8 cellular contexts compared by ENCODE assay signal in the genomic region with DNA sequence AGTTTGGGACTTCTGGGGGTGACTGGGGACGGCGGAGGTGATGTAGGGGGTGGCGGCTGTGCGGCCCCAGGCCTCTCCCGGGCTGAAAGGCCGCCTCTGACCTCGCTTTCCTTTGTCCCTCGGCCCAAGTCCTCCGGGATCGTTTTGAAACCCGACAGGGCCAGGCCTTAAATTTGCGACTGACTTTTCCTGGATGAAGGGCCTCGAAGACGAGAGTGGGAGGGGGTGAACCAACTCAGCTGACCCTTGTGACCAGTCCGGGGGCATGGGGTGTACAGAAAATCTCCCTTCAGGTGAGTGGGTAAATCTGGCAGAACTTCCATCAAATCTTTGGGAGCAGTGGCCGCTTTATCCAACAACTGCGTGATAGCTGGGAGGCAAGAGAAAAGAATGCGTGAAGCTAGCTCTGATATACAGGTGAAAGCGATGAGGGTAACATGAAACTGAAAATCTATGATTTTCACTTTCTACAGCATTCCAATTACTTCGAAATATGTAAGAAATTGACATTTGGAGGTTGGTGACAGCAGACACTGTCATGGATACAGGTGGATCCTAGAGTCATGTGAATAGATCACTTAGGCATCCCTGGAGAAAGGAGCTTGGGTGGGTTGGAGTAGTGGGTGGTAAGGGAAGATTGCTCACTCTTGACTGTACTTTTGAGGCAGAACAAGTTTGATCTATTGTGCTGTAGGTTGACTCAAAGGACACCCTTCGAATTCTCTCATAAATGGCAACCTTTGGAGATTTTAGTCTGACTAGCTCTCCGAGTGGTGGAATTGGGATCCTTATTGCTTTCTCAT. TPM values are rescaled to one million over a fixed set of nuclear protein-coding genes. Genes with fewer than 3 reads are reported as not detected.
DNase-seq lines count a peak whose midpoint lies in the region; ATAC-seq and TF ChIP-seq lines count a peak whose summit lies in the region.

No MANE protein-coding gene starts in this region.

- H3K4me1 Mint-ChIP-seq in activated T-cell treated with anti-CD3 and anti-CD28 coated beads, Interleukin-2, amount 50 U/mL, for 24 hours (ENCODE audit: low read depth), result peaks cover 42% of the 10 kb centered on the region
- H3K4me1 Mint-ChIP-seq in activated naive CD8-positive, alpha-beta T cell treated with anti-CD3 and anti-CD28 coated beads for 36 hours, result peaks cover 41% of the 10 kb centered on the region

- no peak for TF ChIP-seq EP300 in suprapubic skin (IDR thresholded peaks at IDR 0.05)

- H3K36me3 Mint-ChIP-seq in activated T-cell treated with anti-CD3 and anti-CD28 coated beads, Interleukin-2, amount 50 U/mL, for 24 hours (ENCODE audit: low read depth), result peaks cover 55% of the 10 kb centered on the region
- H3K36me3 Mint-ChIP-seq in activated naive CD8-positive, alpha-beta T cell treated with anti-CD3 and anti-CD28 coated beads for 36 hours, result peaks cover 19% of the 10 kb centered on the region

- H3K27me3 ChIP-seq in kidney epithelial cell (ENCODE audit: control insufficient read depth, insufficient read depth, low read length) (no peaks in the 10 kb centered on the region), suprapubic skin (no peaks in the 10 kb centered on the region)

- TF ChIP-seq CTCF in kidney epithelial cell (IDR thresholded peaks at IDR 0.05; ENCODE audit: insufficient read depth, low read length, poor library complexity, severe bottlenecking) (no peak), suprapubic skin (IDR thresholded peaks at IDR 0.05) (no peak)

- H3K27me3 Mint-ChIP-seq in activated T-cell treated with anti-CD3 and anti-CD28 coated beads, Interleukin-2, amount 50 U/mL, for 24 hours, result no peaks in the 10 kb centered on the region
- no peaks in the 10 kb centered on the region for H3K27me3 Mint-ChIP-seq in activated naive CD8-positive, alpha-beta T cell treated with anti-CD3 and anti-CD28 coated beads for 36 hours

- peak overlapping the region; percentile 99 for H3K27ac Mint-ChIP-seq in activated T-cell treated with anti-CD3 and anti-CD28 coated beads, Interleukin-2, amount 50 U/mL, for 24 hours
- H3K27ac Mint-ChIP-seq in activated naive CD8-positive, alpha-beta T cell treated with anti-CD3 and anti-CD28 coated beads for 36 hours, result peak overlapping the region; percentile 94

- H3K9me3 ChIP-seq in suprapubic skin, result no peaks in the 10 kb centered on the region

- peak overlapping the region; percentile 90 for H3K4me3 ChIP-seq in kidney epithelial cell (ENCODE audit: low read depth, low read length)
- peak overlapping the region; percentile 91 for H3K4me3 ChIP-seq in suprapubic skin

- H3K4me3 Mint-ChIP-seq in activated T-cell treated with anti-CD3 and anti-CD28 coated beads, Interleukin-2, amount 50 U/mL, for 24 hours, result peak overlapping the region; percentile 99
- H3K4me3 Mint-ChIP-seq in activated naive CD8-positive, alpha-beta T cell treated with anti-CD3 and anti-CD28 coated beads for 36 hours, result peak overlapping the region; percentile 99

- peak; percentile 43 for DNase-seq in activated T-cell treated with anti-CD3 and anti-CD28 coated beads, Interleukin-2, amount 50 U/mL, for 24 hours
- DNase-seq in activated T-cell treated with anti-CD3 and anti-CD28 coated beads for 4 hours (no peak), kidney epithelial cell (ENCODE audit: low read depth) (no peak), suprapubic skin (ENCODE audit: low spot score in 2 of 2) (no peak), SHP77 treated with DMSO at 0.1 percent for 48 hours (lab: John Stamatoyannopoulos, UW) (no peak)
- no peak for DNase-seq in activated naive CD8-positive, alpha-beta T cell treated with anti-CD3 and anti-CD28 coated beads for 36 hours

- H3K36me3 ChIP-seq in kidney epithelial cell (ENCODE audit: control insufficient read depth, insufficient read depth, low read length), result no peaks in the 10 kb centered on the region
- no peaks in the 10 kb centered on the region for H3K36me3 ChIP-seq in suprapubic skin

- peak overlapping the region; percentile 94 for H3K27ac ChIP-seq in suprapubic skin

- no peak for ATAC-seq in HG03457 (IDR thresholded peaks at IDR 0.05; ENCODE audit: unreplicated experiment)
- no peak for ATAC-seq in HG02798 (IDR thresholded peaks at IDR 0.05; ENCODE audit: poor library complexity, unreplicated experiment)

- H3K4me1 ChIP-seq in suprapubic skin, result peaks cover 81% of the 10 kb centered on the region

- no peak for TF ChIP-seq POLR2A in suprapubic skin (IDR thresholded peaks at IDR 0.05)

- H3K9me3 Mint-ChIP-seq in activated T-cell treated with anti-CD3 and anti-CD28 coated beads, Interleukin-2, amount 50 U/mL, for 24 hours, result no peaks in the 10 kb centered on the region
- H3K9me3 Mint-ChIP-seq in activated naive CD8-positive, alpha-beta T cell treated with anti-CD3 and anti-CD28 coated beads for 36 hours, result no peaks in the 10 kb centered on the region

- WGBS in suprapubic skin, result 7% methylated on average over 22 of the region's 22 CpGs

RNA-seq across cellular contexts. Expression of gene AHCYL1, which starts 0.9 kb away (rescaled TPM):
- 10 to 100 TPM; 67.9 to 68.6 TPM for total RNA-seq in activated naive CD8-positive, alpha-beta T cell treated with anti-CD3 and anti-CD28 coated beads for 36 hours
- total RNA-seq in kidney epithelial cell (40.1 and 43.9 TPM in 2 replicates), suprapubic skin (10 to 100 TPM; 37.7 to 50.4 (median 48.6) TPM)

RNA-seq across cellular contexts. Expression of gene STRIP1, which starts 49.0 kb away (rescaled TPM):
- total RNA-seq in activated naive CD8-positive, alpha-beta T cell treated with anti-CD3 and anti-CD28 coated beads for 36 hours, result 10 to 100 TPM; 29.9 to 31.8 TPM
- total RNA-seq in kidney epithelial cell (32.9 and 41.0 TPM in 2 replicates), suprapubic skin (10 to 100 TPM; 43.0 to 71.0 (median 57.6) TPM)
